1 cellular context compared by ENCODE assay signal in the genomic region with DNA sequence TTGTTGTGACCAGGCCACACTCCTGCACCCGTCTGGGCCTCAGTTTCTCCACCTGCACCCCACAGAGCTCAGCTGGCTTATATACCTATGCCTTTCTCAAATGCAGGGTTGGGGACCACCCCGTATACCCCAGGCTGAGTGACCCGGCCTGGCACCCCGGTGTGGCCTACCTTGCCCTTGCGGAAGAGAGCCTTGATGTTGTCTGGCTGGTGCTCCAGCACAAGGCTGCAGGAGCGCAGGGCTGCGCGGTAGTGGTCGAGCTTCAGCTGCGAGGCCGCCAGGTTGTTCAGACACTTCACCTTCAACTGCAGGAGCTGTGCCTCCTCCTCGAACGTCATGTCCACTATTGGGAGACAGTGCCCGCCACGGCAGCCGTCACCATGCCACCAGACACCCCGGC.
TF ChIP-seq lines count a peak whose summit lies in the region.

No MANE protein-coding gene starts in this region.

TF ChIP-seq in WTC11, 78 proteins besides CTCF, POLR2A, EP300 and RAD21:
- 0 out of 2 replicates have a peak, but pooled peaks have one; percentile 35 for TF ChIP-seq FOXP1 (CRISPR knock-in tag; IDR thresholded peaks at IDR 0.05; ENCODE audit: borderline replicate concordance)
- TF ChIP-seq NFE2L1 (CRISPR knock-in tag; IDR thresholded peaks at IDR 0.05): no peak
